8 cellular contexts compared by ENCODE assay signal in the genomic region with DNA sequence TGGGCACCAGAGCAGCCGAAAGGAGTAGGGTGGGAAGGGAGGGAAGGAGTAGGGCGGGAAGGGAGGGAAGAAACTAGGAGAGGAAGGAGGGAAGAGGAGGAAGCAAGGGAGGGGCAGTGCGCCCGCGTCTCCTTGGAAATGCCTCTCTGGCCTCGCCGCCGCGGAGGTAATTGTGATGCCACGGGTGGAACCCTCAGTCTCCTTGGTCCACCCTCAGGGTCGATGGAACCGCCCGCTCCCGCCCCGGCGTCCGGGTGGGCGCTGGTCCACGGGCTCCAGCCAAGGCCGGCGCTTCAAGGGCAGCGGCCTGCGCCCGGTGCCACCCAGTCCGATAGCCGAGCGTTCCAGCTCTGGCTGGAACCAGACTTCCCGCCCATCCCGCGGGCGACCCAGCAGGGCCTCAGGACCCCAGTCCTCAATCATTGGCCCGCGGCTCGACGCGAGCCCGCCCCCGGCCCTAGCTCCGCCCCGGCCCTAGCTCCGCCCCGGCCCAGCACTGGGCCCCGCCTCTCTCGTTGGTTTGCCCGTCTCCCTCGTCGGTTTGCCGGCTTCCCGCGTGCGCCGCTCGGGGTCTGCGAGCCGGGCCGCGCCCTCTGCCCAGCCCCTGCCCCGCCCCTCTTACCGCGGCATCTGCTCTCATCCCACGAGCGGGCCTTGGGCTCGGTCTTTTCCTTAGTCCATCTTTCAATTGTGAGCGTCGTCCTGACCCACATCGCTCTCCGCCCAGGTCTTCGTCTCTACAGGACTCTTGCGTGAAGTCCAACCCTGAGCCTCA. TPM values are rescaled to one million over a fixed set of nuclear protein-coding genes. Genes with fewer than 3 reads are reported as not detected.
DNase-seq lines count a peak whose midpoint lies in the region; ATAC-seq and TF ChIP-seq lines count a peak whose summit lies in the region.

No MANE protein-coding gene starts in this region.

- DNase-seq in DMS53 treated with DMSO at 0.1 percent for 48 hours (lab: John Stamatoyannopoulos, UW; ENCODE audit: unreplicated experiment), result peak; percentile 44
- peak; percentile 87 to 91 for DNase-seq in Kasumi-1 (lab: John Stamatoyannopoulos, UW)
- peak; percentile 89 for DNase-seq in RWPE1 (ENCODE audit: low spot score)
- DNase-seq in activated effector memory CD4-positive, alpha-beta T cell treated with anti-CD3 and anti-CD28 coated beads, Interleukin-2, amount 50 U/mL, for 16 hours, result peak; percentile 96
- DNase-seq in fibroblast of the aortic adventitia (ENCODE audit: low read depth), result peak; percentile 76
- peak; percentile 95 for DNase-seq in stimulated activated naive CD8-positive, alpha-beta T cell treated with anti-CD3 and anti-CD28 coated beads, Interleukin-15, Interleukin-2, amounts not matched to agents 100 U/mL and 50 U/mL, for 24 hours

- H3K4me1 Mint-ChIP-seq in nephron, result peaks cover 30% of the 10 kb centered on the region

- CTCF ChIA-PET in RWPE1 (lab: Yijun Ruan, JAX), result interaction anchor here (0.8 kb wide), 1 partner anchor 76 kb away, joined by 7 read pairs; no protein-coding TSS in a partner anchor

- H3K36me3 Mint-ChIP-seq in nephron (ENCODE audit: low read depth), result peaks cover 28% of the 10 kb centered on the region

- H3K9me3 Mint-ChIP-seq in nephron, result no peaks in the 10 kb centered on the region

- H3K27me3 Mint-ChIP-seq in nephron (ENCODE audit: low read depth), result no peaks in the 10 kb centered on the region

- H3K4me3 Mint-ChIP-seq in nephron, result peak overlapping the region; percentile 92 to 98 (median 94)

- peak; percentile 75 for ATAC-seq in GM21723 (IDR thresholded peaks at IDR 0.05; ENCODE audit: unreplicated experiment)
- ATAC-seq in stimulated activated naive CD8-positive, alpha-beta T cell treated with anti-CD3 and anti-CD28 coated beads, Interleukin-15, Interleukin-2, amounts not matched to agents 100 U/mL and 50 U/mL, for 24 hours, result peak; percentile 93

- peak overlapping the region; percentile 97 to 100 (median 100) for H3K27ac Mint-ChIP-seq in nephron

- POLR2A ChIA-PET in RWPE1 (lab: Yijun Ruan, JAX; ENCODE audit: low non-redundant PET), result interaction anchor here (0.5 to 1.7 kb wide), 2 partner anchors 9 to 64 kb away, joined by 7 to 11 read pairs; a partner anchor contains a TSS

- H3K4me3 ChIP-seq in fibroblast of the aortic adventitia (ENCODE audit: low read depth, low read length), result peak overlapping the region; percentile 64

- TF ChIP-seq CTCF in RWPE1 (conservative IDR thresholded peaks at IDR 0.05; ENCODE audit: low read depth) (no peak), fibroblast of the aortic adventitia (IDR thresholded peaks at IDR 0.05; ENCODE audit: insufficient read depth, low read length) (no peak), nephron (IDR thresholded peaks at IDR 0.05; ENCODE audit: unreplicated experiment in 3 of 3) (no peak)

- peak overlapping the region; percentile 96 for H3K27ac ChIP-seq in RWPE1

RNA-seq across cellular contexts. Expression of a gene that starts 0.6 kb away (rescaled TPM):
- 0.49 and 1.5 TPM in 2 replicates for total RNA-seq in fibroblast of the aortic adventitia (ENCODE audit: low replicate concordance)

RNA-seq across cellular contexts. Expression of a gene that starts 6.5 kb away (rescaled TPM):
- total RNA-seq in fibroblast of the aortic adventitia (ENCODE audit: low replicate concordance), result 154 and 412 TPM in 2 replicates

RNA-seq across cellular contexts. Expression of a gene that starts 8.7 kb away (rescaled TPM):
- total RNA-seq in fibroblast of the aortic adventitia (ENCODE audit: low replicate concordance), result 322 and 1,093 TPM in 2 replicates

RNA-seq across cellular contexts. Expression of a gene that starts 14.9 kb away (rescaled TPM):
- 7.8 TPM in 1 of 2 replicates, not detected in the other for total RNA-seq in fibroblast of the aortic adventitia (ENCODE audit: low replicate concordance)

RNA-seq across cellular contexts. Expression of a gene that starts 17.5 kb away (rescaled TPM):
- 4.9 and 6.8 TPM in 2 replicates for total RNA-seq in fibroblast of the aortic adventitia (ENCODE audit: low replicate concordance)

Comparison
In these comparisons a context has a peak if more than half of its experiments do, and no peak if none do; other contexts are left out.
1. Peak in every context shown above with its lines: DNase-seq, ATAC-seq, H3K4me3 ChIP-seq and H3K27ac ChIP-seq.
2. DNase-seq: peak in every context shown above with its lines; median percentile 96 in activated effector memory CD4-positive, alpha-beta T cell treated with anti-CD3 and anti-CD28 coated beads, Interleukin-2, amount 50 U/mL, for 16 hours; 95 in stimulated activated naive CD8-positive, alpha-beta T cell treated with anti-CD3 and anti-CD28 coated beads, Interleukin-15, Interleukin-2, amounts not matched to agents 100 U/mL and 50 U/mL, for 24 hours; 89 in Kasumi-1; 89 in RWPE1; 76 in fibroblast of the aortic adventitia; 44 in DMS53 treated with DMSO at 0.1 percent for 48 hours.